Comparison of ENCODE assay signal across 14 cellular contexts in the genomic region with DNA sequence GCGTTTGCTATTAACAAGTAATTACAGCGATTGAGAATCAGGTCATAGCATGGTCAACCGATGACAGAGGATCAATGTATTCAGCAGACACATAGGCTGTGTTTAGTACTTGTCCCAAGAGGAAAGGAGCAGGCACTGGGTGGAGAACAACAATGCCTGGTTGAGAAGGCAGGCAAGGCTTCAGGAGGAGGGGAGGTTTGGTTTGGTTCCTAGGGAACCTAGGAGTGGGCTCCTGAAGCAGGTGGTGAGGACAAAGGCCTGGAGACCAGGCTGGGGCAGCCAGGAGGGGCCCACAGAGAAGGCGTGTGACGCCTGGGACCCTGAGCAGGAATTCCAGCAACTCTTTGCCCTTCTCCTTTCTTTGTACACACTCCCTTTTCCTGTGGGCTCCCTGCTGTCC.
"Had no signal": no experiment of that assay in that cellular context is flagged by ENCODE, and none has a peak within 500 bp of the region (broad histone marks: within the 10 kb centered on the region; RNA-seq: fewer than 3 reads in every experiment).

No MANE protein-coding gene starts in this region.

- H3K4me1 Mint-ChIP-seq: activated T-helper 17 cell treated with anti-CD3 and anti-CD28 coated beads, Interleukin-2, amount 50 U/mL, for 72 hours; nephron; stimulated activated effector memory CD8-positive, alpha-beta T cell treated with anti-CD3 and anti-CD28 coated beads, Interleukin-12 subunit alpha, Interleukin-12 subunit beta, amount 100 ng/mL, for 72 hours had no signal

- H3K27ac ChIP-seq: ascending aorta, ovary, tibial artery, uterus had no signal

- H3K9me3 ChIP-seq: ascending aorta, ovary, tibial artery, uterus had no signal

- H3K27ac Mint-ChIP-seq: activated naive CD4-positive, alpha-beta T cell treated with anti-CD3 and anti-CD28 coated beads for 36 hours; activated T-helper 17 cell treated with anti-CD3 and anti-CD28 coated beads, Interleukin-2, amount 50 U/mL, for 72 hours; dendritic cell treated with granulocyte-macrophage colony-stimulating factor and Interleukin-4, amounts not matched to agents 40 ng/mL and 50 ng/mL, for 4 days; effector memory CD8-positive, alpha-beta T cell; nephron; stimulated activated effector memory CD8-positive, alpha-beta T cell treated with anti-CD3 and anti-CD28 coated beads, Interleukin-12 subunit alpha, Interleukin-12 subunit beta, amount 100 ng/mL, for 72 hours; T-helper 2 cell treated with Interferon-gamma antibody and Interleukin-4, amounts not matched to agents 5 μg/mL and 100 μg/mL, for 36 hours had no signal

- H3K36me3 Mint-ChIP-seq: stimulated activated effector memory CD8-positive, alpha-beta T cell treated with anti-CD3 and anti-CD28 coated beads, Interleukin-12 subunit alpha, Interleukin-12 subunit beta, amount 100 ng/mL, for 72 hours had no signal

- H3K4me3 ChIP-seq: ascending aorta, ovary, tibial artery, uterus had no signal

- H3K4me1 ChIP-seq: uterus had no signal

- H3K36me3 ChIP-seq: ascending aorta, ovary, tibial artery, uterus had no signal

- H3K9me3 Mint-ChIP-seq: activated naive CD4-positive, alpha-beta T cell treated with anti-CD3 and anti-CD28 coated beads for 36 hours; activated T-helper 17 cell treated with anti-CD3 and anti-CD28 coated beads, Interleukin-2, amount 50 U/mL, for 72 hours; dendritic cell treated with granulocyte-macrophage colony-stimulating factor and Interleukin-4, amounts not matched to agents 40 ng/mL and 50 ng/mL, for 4 days; effector memory CD8-positive, alpha-beta T cell; nephron; stimulated activated effector memory CD8-positive, alpha-beta T cell treated with anti-CD3 and anti-CD28 coated beads, Interleukin-12 subunit alpha, Interleukin-12 subunit beta, amount 100 ng/mL, for 72 hours; T-helper 2 cell treated with Interferon-gamma antibody and Interleukin-4, amounts not matched to agents 5 μg/mL and 100 μg/mL, for 36 hours had no signal

- H3K4me3 Mint-ChIP-seq: activated naive CD4-positive, alpha-beta T cell treated with anti-CD3 and anti-CD28 coated beads for 36 hours; activated T-helper 17 cell treated with anti-CD3 and anti-CD28 coated beads, Interleukin-2, amount 50 U/mL, for 72 hours; dendritic cell treated with granulocyte-macrophage colony-stimulating factor and Interleukin-4, amounts not matched to agents 40 ng/mL and 50 ng/mL, for 4 days; effector memory CD8-positive, alpha-beta T cell; nephron; stimulated activated effector memory CD8-positive, alpha-beta T cell treated with anti-CD3 and anti-CD28 coated beads, Interleukin-12 subunit alpha, Interleukin-12 subunit beta, amount 100 ng/mL, for 72 hours; T-helper 2 cell treated with Interferon-gamma antibody and Interleukin-4, amounts not matched to agents 5 μg/mL and 100 μg/mL, for 36 hours had no signal

- DNase-seq: activated naive CD4-positive, alpha-beta T cell treated with anti-CD3 and anti-CD28 coated beads for 36 hours; effector memory CD8-positive, alpha-beta T cell; foreskin melanocyte; kidney glomerular epithelial cell; ovary; tibial artery; uterus had no signal

- ATAC-seq: activated CD4-positive, CD25-positive, alpha-beta regulatory T cell treated with anti-CD3 and anti-CD28 coated beads, Interleukin-2, amount 50 U/mL, for 24 hours; activated T-helper 17 cell treated with anti-CD3 and anti-CD28 coated beads, Interleukin-2, amount 50 U/mL, for 72 hours; effector memory CD8-positive, alpha-beta T cell; stimulated activated effector memory CD8-positive, alpha-beta T cell treated with anti-CD3 and anti-CD28 coated beads, Interleukin-12 subunit alpha, Interleukin-12 subunit beta, amount 100 ng/mL, for 72 hours had no signal

- H3K27me3 ChIP-seq: ascending aorta, ovary, tibial artery, uterus had no signal
